Comparison of ENCODE assay signal across 1 cellular context in the genomic region with DNA sequence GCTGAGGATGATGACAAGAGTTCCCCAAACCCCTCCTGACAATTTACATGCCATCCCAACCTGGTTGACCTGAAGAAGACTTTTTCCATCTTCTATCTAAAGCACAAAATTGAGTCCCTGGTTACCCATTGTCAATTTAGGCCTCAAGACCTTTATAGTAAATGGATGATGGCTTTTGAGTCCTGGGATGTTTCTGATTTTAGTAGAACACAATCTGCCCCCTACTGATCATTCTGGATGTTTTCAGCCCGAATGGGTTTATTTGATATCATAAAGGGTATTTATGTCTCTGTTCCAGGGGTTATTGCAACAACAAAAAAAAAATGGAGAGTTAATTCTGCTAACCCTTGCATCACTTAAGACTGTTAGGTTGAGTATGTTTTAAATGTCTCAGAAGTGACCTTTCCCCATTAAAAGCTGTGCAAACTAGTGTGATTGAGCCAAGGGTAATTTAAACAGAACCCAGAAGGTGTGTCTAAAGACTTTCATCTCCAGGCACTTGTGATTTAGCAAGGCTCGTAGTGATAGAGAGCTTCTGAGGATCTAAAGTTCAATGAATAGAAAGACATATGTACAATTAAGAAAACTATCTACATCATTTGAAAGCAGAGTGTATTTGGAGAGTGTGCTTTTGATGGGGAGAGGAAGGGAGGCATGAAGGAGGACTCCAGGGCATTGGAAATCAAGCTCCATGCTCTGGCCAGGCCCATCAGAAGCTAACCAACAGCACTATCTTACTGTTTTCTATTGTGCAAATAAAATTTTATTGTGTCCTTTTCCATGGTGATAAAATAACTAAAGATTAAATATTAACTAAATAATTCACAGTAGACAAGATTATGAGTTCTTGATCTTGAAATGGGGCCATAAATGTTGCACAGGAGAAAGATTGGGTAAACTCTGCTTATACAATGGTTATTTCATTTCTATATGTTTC.
TF ChIP-seq lines count a peak whose summit lies in the region.

No MANE protein-coding gene starts in this region.

TF ChIP-seq in HepG2, 621 proteins besides CTCF, POLR2A, EP300 and RAD21 (continued from another document):
- TF ChIP-seq, protein P1, sequence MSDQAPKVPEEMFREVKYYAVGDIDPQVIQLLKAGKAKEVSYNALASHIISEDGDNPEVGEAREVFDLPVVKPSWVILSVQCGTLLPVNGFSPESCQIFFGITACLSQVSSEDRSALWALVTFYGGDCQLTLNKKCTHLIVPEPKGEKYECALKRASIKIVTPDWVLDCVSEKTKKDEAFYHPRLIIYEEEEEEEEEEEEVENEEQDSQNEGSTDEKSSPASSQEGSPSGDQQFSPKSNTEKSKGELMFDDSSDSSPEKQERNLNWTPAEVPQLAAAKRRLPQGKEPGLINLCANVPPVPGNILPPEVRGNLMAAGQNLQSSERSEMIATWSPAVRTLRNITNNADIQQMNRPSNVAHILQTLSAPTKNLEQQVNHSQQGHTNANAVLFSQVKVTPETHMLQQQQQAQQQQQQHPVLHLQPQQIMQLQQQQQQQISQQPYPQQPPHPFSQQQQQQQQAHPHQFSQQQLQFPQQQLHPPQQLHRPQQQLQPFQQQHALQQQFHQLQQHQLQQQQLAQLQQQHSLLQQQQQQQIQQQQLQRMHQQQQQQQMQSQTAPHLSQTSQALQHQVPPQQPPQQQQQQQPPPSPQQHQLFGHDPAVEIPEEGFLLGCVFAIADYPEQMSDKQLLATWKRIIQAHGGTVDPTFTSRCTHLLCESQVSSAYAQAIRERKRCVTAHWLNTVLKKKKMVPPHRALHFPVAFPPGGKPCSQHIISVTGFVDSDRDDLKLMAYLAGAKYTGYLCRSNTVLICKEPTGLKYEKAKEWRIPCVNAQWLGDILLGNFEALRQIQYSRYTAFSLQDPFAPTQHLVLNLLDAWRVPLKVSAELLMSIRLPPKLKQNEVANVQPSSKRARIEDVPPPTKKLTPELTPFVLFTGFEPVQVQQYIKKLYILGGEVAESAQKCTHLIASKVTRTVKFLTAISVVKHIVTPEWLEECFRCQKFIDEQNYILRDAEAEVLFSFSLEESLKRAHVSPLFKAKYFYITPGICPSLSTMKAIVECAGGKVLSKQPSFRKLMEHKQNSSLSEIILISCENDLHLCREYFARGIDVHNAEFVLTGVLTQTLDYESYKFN (CRISPR knock-in tag; conservative IDR thresholded peaks at IDR 0.05), result no peak
